In genomic region chr5:158922263-158922592, GRCh38 we compare ENCODE assay signal across 16 cellular contexts.
DNase-seq lines count a peak whose midpoint lies in the region; ATAC-seq and TF ChIP-seq lines count a peak whose summit lies in the region.
"Had no signal": no experiment of that assay in that cellular context is flagged by ENCODE, and none has a peak within 500 bp of the region (broad histone marks: within the 10 kb centered on the region; RNA-seq: fewer than 3 reads in every experiment).

No MANE protein-coding gene starts in this region.

- H3K36me3 Mint-ChIP-seq in glutamatergic neuron (ENCODE audit: unreplicated experiment), result peaks cover 6% of the 10 kb centered on the region
- no peaks in the 10 kb centered on the region for H3K36me3 Mint-ChIP-seq in activated CD8-positive, alpha-beta T cell treated with anti-CD3 and anti-CD28 coated beads for 36 hours (ENCODE audit: low read depth)
- H3K36me3 Mint-ChIP-seq: CD8-positive, alpha-beta memory T cell had no signal

- H3K36me3 ChIP-seq in BLaER1, result peaks cover 99% of the 10 kb centered on the region

- intact Hi-C loops in activated CD8-positive, alpha-beta T cell treated with anti-CD3 and anti-CD28 coated beads for 36 hours (cut with micrococcal nuclease), result no loop called here

- H3K9me3 ChIP-seq in BLaER1, result no peaks in the 10 kb centered on the region
- H3K9me3 ChIP-seq: Caco-2 had no signal

- H3K27me3 ChIP-seq in BLaER1, result no peaks in the 10 kb centered on the region

- no peak overlapping the region for H3K9ac ChIP-seq in BLaER1

- peak; percentile 60 for ATAC-seq in HG03432 (IDR thresholded peaks at IDR 0.05; ENCODE audit: unreplicated experiment)
- no peak for ATAC-seq in HG02642 (IDR thresholded peaks at IDR 0.05; ENCODE audit: poor library complexity, unreplicated experiment)
- no peak for ATAC-seq in activated CD8-positive, alpha-beta T cell treated with anti-CD3 and anti-CD28 coated beads for 36 hours
- ATAC-seq: HepG2 had no signal

- peaks cover 100% of the 10 kb centered on the region for H4K20me1 ChIP-seq in BLaER1

- POLR2A ChIA-PET in activated CD8-positive, alpha-beta T cell treated with anti-CD3 and anti-CD28 coated beads for 36 hours (lab: Charles Lee), result no interaction called here

- peak overlapping the region; percentile 0; the same call in 1 of the 2 replicates for H3K4me2 ChIP-seq in BLaER1

- peak overlapping the region; percentile 62 for H3K4me3 Mint-ChIP-seq in glutamatergic neuron (ENCODE audit: unreplicated experiment)
- no peak overlapping the region for H3K4me3 Mint-ChIP-seq in activated CD8-positive, alpha-beta T cell treated with anti-CD3 and anti-CD28 coated beads for 36 hours
- H3K4me3 Mint-ChIP-seq: CD8-positive, alpha-beta memory T cell; HFFc6 had no signal

- CTCF ChIA-PET in activated CD8-positive, alpha-beta T cell treated with anti-CD3 and anti-CD28 coated beads for 36 hours (lab: Charles Lee), result no interaction called here

- peak; percentile 35 for DNase-seq in NCI-H1105 treated with DMSO at 0.1 percent for 48 hours (lab: John Stamatoyannopoulos, UW)
- no peak for DNase-seq in NCI-H1105 (lab: John Stamatoyannopoulos, UW)
- no peak for DNase-seq in glutamatergic neuron
- DNase-seq in activated CD8-positive, alpha-beta T cell treated with anti-CD3 and anti-CD28 coated beads for 36 hours, result no peak
- DNase-seq in T-helper 2 cell, result no peak
- DNase-seq: Caco-2; CD8-positive, alpha-beta memory T cell; DMS53; GF-D8; HCEC 1CT; HFFc6 had no signal

- peaks cover 67% of the 10 kb centered on the region for H3K4me1 Mint-ChIP-seq in glutamatergic neuron (ENCODE audit: low read depth, unreplicated experiment)
- H3K4me1 Mint-ChIP-seq in activated CD8-positive, alpha-beta T cell treated with anti-CD3 and anti-CD28 coated beads for 36 hours (ENCODE audit: low read depth), result no peaks in the 10 kb centered on the region
- H3K4me1 Mint-ChIP-seq: CD8-positive, alpha-beta memory T cell had no signal

- no peak for TF ChIP-seq CTCF in glutamatergic neuron (IDR thresholded peaks at IDR 0.05; ENCODE audit: partially characterized antibody, unreplicated experiment)
- no peak for TF ChIP-seq CTCF in activated CD8-positive, alpha-beta T cell treated with anti-CD3 and anti-CD28 coated beads for 36 hours (IDR thresholded peaks at IDR 0.05)

- peaks cover 11% of the 10 kb centered on the region for H3K9me3 Mint-ChIP-seq in glutamatergic neuron (ENCODE audit: unreplicated experiment)
- H3K9me3 Mint-ChIP-seq in activated CD8-positive, alpha-beta T cell treated with anti-CD3 and anti-CD28 coated beads for 36 hours, result no peaks in the 10 kb centered on the region

- H3K27ac ChIP-seq in BLaER1, result no peak overlapping the region
- H3K27ac ChIP-seq: 22Rv1 had no signal

- H3K27ac Mint-ChIP-seq in glutamatergic neuron (ENCODE audit: unreplicated experiment), result peak overlapping the region; percentile 80
- H3K27ac Mint-ChIP-seq in activated CD8-positive, alpha-beta T cell treated with anti-CD3 and anti-CD28 coated beads for 36 hours, result no peak overlapping the region
- H3K27ac Mint-ChIP-seq: CD8-positive, alpha-beta memory T cell; HFFc6 had no signal

- peaks cover 5% of the 10 kb centered on the region for H3K27me3 Mint-ChIP-seq in glutamatergic neuron (ENCODE audit: unreplicated experiment)
- no peaks in the 10 kb centered on the region for H3K27me3 Mint-ChIP-seq in activated CD8-positive, alpha-beta T cell treated with anti-CD3 and anti-CD28 coated beads for 36 hours

- peaks cover 94% of the 10 kb centered on the region for H3K4me1 ChIP-seq in BLaER1
- H3K4me1 ChIP-seq: Caco-2 had no signal

- H3K4me3 ChIP-seq in BLaER1, result no peak overlapping the region
